ENCODE assay signal across 22 cellular contexts in the genomic region with DNA sequence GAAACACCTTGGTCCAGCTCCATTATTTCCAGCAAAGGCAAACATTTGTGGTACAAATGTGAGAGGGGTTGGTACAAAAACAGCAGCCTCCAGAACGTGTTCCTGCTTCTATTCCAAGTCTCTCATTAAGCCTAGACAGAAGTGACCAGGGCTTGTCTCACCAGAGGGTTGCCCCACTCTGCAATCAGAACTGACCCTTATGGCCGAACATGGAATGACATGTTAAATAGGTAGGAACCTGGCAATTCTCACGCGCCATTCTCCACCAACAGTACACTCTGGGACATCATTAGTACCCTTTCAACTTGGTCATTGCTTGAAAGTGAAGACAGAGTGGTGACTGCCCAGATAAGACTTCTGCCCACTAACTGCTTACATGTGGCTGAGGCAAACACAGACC.
DNase-seq lines count a peak whose midpoint lies in the region; ATAC-seq, FAIRE-seq and TF ChIP-seq lines count a peak whose summit lies in the region.
"Had no signal": no experiment of that assay in that cellular context is flagged by ENCODE, and none has a peak within 500 bp of the region (broad histone marks: within the 10 kb centered on the region; RNA-seq: fewer than 3 reads in every experiment).

No MANE protein-coding gene starts in this region.

- H2BK5ac ChIP-seq in H1 (ENCODE audit: low read depth, low read length) (no peak overlapping the region), mesendoderm (ENCODE audit: low read length) (no peak overlapping the region)

- peak; percentile 20 to 47; a peak in 3 of 4 replicates for TF ChIP-seq RAD21 in H1 (IDR thresholded peaks at IDR 0.05 in 1 of 2, conservative IDR thresholded peaks at IDR 0.05 in 1 of 2; ENCODE audit: low read depth in 2 of 2, low read length in 2 of 2)

- intact Hi-C loops in left lung (cut with DNase I): no loop called here

- H3K27ac ChIP-seq in H1 (ENCODE audit: low read depth, low read length) (no peak overlapping the region), mesendoderm (ENCODE audit: low read depth, low read length) (no peak overlapping the region), left lung (no peak overlapping the region)
- H3K27ac ChIP-seq: GM23248 had no signal

- H2AFZ ChIP-seq in H1 (ENCODE audit: low read length): no peak overlapping the region
- H2AFZ ChIP-seq: GM23248 had no signal

- H3K18ac ChIP-seq in H1 (ENCODE audit: extremely low read depth, low read length) (no peak overlapping the region), mesendoderm (ENCODE audit: low read length) (no peak overlapping the region)

- DNase-seq in BE2C (no peak), H7 (peak; percentile 10), H1 (ENCODE audit: low read depth in 1 of 2, low spot score in 2 of 2) (no peak), mesendoderm (peak; percentile 40), SW480 (ENCODE audit: low spot score) (no peak), left lung (no peak)
- DNase-seq: activated CD4-positive, CD25-positive, alpha-beta regulatory T cell treated with anti-CD3 and anti-CD28 coated beads, Interleukin-2, amount 50 U/mL, for 72 hours; activated CD8-positive, alpha-beta T cell treated with anti-CD3 and anti-CD28 coated beads for 36 hours; activated naive CD8-positive, alpha-beta T cell treated with anti-CD3 and anti-CD28 coated beads for 36 hours; GM23248; heart left ventricle; immature natural killer cell; NCI-H1092; NCI-H1930; NCI-H226; NCI-H774; T-cell had no signal

- H3K79me2 ChIP-seq in H1 (ENCODE audit: control insufficient read depth in 1 of 2, insufficient read depth in 2 of 2, low read length in 2 of 2) (no peaks in the 10 kb centered on the region), mesendoderm (ENCODE audit: control insufficient read depth, insufficient read depth, low read length) (no peaks in the 10 kb centered on the region)

- H3K56ac ChIP-seq in H1 (replicated peaks; ENCODE audit: insufficient read length, low read depth, low read length) (no peak overlapping the region), mesendoderm (ENCODE audit: low read length) (no peak overlapping the region)

- H3K4ac ChIP-seq in H1 (replicated peaks; ENCODE audit: insufficient read length, low read depth, low read length) (no peak overlapping the region), mesendoderm (ENCODE audit: low read depth, low read length) (no peak overlapping the region)

- H3K79me1 ChIP-seq in H1 (ENCODE audit: low read depth, low read length): no peaks in the 10 kb centered on the region
- no peaks in the 10 kb centered on the region for H3K79me1 ChIP-seq in mesendoderm (ENCODE audit: low read length)

- H3K36me3 ChIP-seq in BE2C: no peaks in the 10 kb centered on the region
- H3K36me3 ChIP-seq in H7 (replicated peaks; ENCODE audit: control insufficient read depth, insufficient read depth, low read length): no peaks in the 10 kb centered on the region
- H3K36me3 ChIP-seq in H1 (ENCODE audit: control insufficient read depth in 2 of 4, insufficient read depth in 4 of 4, low read length in 3 of 4): no peaks in the 10 kb centered on the region
- no peaks in the 10 kb centered on the region for H3K36me3 ChIP-seq in mesendoderm (ENCODE audit: control insufficient read depth, insufficient read depth, low read length)
- H3K36me3 ChIP-seq in left lung: no peaks in the 10 kb centered on the region
- H3K36me3 ChIP-seq: heart left ventricle had no signal

- TF ChIP-seq POLR2A in H1 (IDR thresholded peaks at IDR 0.05; ENCODE audit: control extremely low read depth in 1 of 2, low read depth in 2 of 2, low read length in 2 of 2): no peak

- H3K9me3 ChIP-seq in BE2C (no peaks in the 10 kb centered on the region), H1 (ENCODE audit: insufficient read depth in 2 of 2, low read depth in 1 of 2, low read length in 1 of 2) (no peaks in the 10 kb centered on the region), left lung (no peaks in the 10 kb centered on the region)
- H3K9me3 ChIP-seq: heart left ventricle had no signal

- POLR2A ChIA-PET in H1 (lab: Charles Lee; ENCODE audit: partially characterized antibody): no interaction called here

- CTCF ChIA-PET in H1 (lab: Charles Lee; ENCODE audit: partially characterized antibody): interaction anchor here (0.6 to 3.3 kb wide), 17 partner anchors 11 to 829 kb away, joined by 3 to 19 read pairs (median 4); no protein-coding TSS in a partner anchor

- no peak for TF ChIP-seq EP300 in H1 (IDR thresholded peaks at IDR 0.05; ENCODE audit: borderline replicate concordance in 1 of 2, low read depth in 2 of 2, low read length in 2 of 2)

- H3K4me3 ChIP-seq in BE2C (ENCODE audit: low read depth, low read length): no peak overlapping the region
- H3K4me3 ChIP-seq in H7 (ENCODE audit: insufficient read depth, low read depth, low read length): no peak overlapping the region
- no peak overlapping the region for H3K4me3 ChIP-seq in H1 (ENCODE audit: extremely low read depth in 1 of 4, insufficient read depth in 2 of 4, low read depth in 3 of 4, low read length in 4 of 4)
- no peak overlapping the region for H3K4me3 ChIP-seq in mesendoderm (ENCODE audit: low read length)
- no peak overlapping the region for H3K4me3 ChIP-seq in left lung
- H3K4me3 ChIP-seq: GM23248, heart left ventricle had no signal

- H3K4me1 ChIP-seq in BE2C (no peaks in the 10 kb centered on the region), H1 (replicated peaks in 1 of 4; ENCODE audit: control insufficient read depth in 3 of 4, insufficient read depth in 4 of 4, low read length in 3 of 4) (no peaks in the 10 kb centered on the region), mesendoderm (ENCODE audit: control insufficient read depth, low read depth, low read length) (no peaks in the 10 kb centered on the region), left lung (no peaks in the 10 kb centered on the region)
- H3K4me1 ChIP-seq: heart left ventricle had no signal

- no peak for FAIRE-seq in H1 (lab: Jason Lieb, UNC)
- FAIRE-seq: astrocyte, urothelium cell line had no signal

- H2BK15ac ChIP-seq in H1 (ENCODE audit: low read length) (no peak overlapping the region), mesendoderm (replicated peaks; ENCODE audit: low read depth) (no peak overlapping the region)

- H3K14ac ChIP-seq in H1 (ENCODE audit: insufficient read length): no peak overlapping the region

- no peak overlapping the region for H3K23ac ChIP-seq in H1 (ENCODE audit: insufficient read length)
- no peak overlapping the region for H3K23ac ChIP-seq in mesendoderm (ENCODE audit: low read length)

- H2AK5ac ChIP-seq in H1 (ENCODE audit: low read depth, low read length) (no peak overlapping the region), mesendoderm (ENCODE audit: low read length) (no peak overlapping the region)

- 0 out of 2 replicates have a peak, but pooled peaks have one; percentile 24 for TF ChIP-seq CTCF in BE2C (IDR thresholded peaks at IDR 0.05; ENCODE audit: low read depth, low read length)
- TF ChIP-seq CTCF in H1 (IDR thresholded peaks at IDR 0.05; ENCODE audit: control extremely low read depth in 1 of 3, insufficient read depth in 1 of 3, low read depth in 1 of 3, low read length in 3 of 3): peak; percentile 5 to 41 (median 29); a peak in 3 of 4 replicates
- TF ChIP-seq CTCF in left lung (IDR thresholded peaks at IDR 0.05): no peak

- no peak overlapping the region for H3K9ac ChIP-seq in H1 (replicated peaks in 1 of 4; ENCODE audit: extremely low read depth in 1 of 4, low read depth in 3 of 4, low read length in 3 of 4)
- H3K9ac ChIP-seq in mesendoderm (ENCODE audit: low read length): no peak overlapping the region
- H3K9ac ChIP-seq: GM23248 had no signal

- H3K27me3 ChIP-seq in BE2C: no peaks in the 10 kb centered on the region
- no peaks in the 10 kb centered on the region for H3K27me3 ChIP-seq in H7 (ENCODE audit: control insufficient read depth, insufficient read depth, low read length)
- H3K27me3 ChIP-seq in H1 (replicated peaks in 1 of 4; ENCODE audit: control insufficient read depth in 3 of 4, extremely low read depth in 1 of 4, insufficient read depth in 3 of 4, low read length in 3 of 4): no peaks in the 10 kb centered on the region
- no peaks in the 10 kb centered on the region for H3K27me3 ChIP-seq in mesendoderm (ENCODE audit: insufficient read depth, low read length, poor library complexity)
- no peaks in the 10 kb centered on the region for H3K27me3 ChIP-seq in left lung
- H3K27me3 ChIP-seq: heart left ventricle had no signal

- no peak overlapping the region for H2BK120ac ChIP-seq in H1 (replicated peaks; ENCODE audit: low read depth, low read length)
- H2BK120ac ChIP-seq in mesendoderm (ENCODE audit: low read depth, low read length): no peak overlapping the region

- peak overlapping the region; percentile 18 for H4K91ac ChIP-seq in H1 (replicated peaks; ENCODE audit: insufficient read length, low read length)

- H3K23me2 ChIP-seq in H1 (ENCODE audit: low read depth, low read length): no peaks in the 10 kb centered on the region

- no peak overlapping the region for H2BK20ac ChIP-seq in H1 (ENCODE audit: low read length)

- H4K8ac ChIP-seq in H1 (ENCODE audit: extremely low read depth, insufficient read depth, low read length): no peak overlapping the region
- no peak overlapping the region for H4K8ac ChIP-seq in mesendoderm (ENCODE audit: low read depth, low read length)

- no peak overlapping the region for H3K4me2 ChIP-seq in H1 (ENCODE audit: insufficient read depth in 1 of 2, low read depth in 2 of 2, low read length in 2 of 2)
- H3K4me2 ChIP-seq in mesendoderm (ENCODE audit: low read length): no peak overlapping the region

- no peak overlapping the region for H2BK12ac ChIP-seq in H1 (ENCODE audit: low read depth, low read length)

- H4K5ac ChIP-seq in H1 (ENCODE audit: insufficient read length, low read depth, low read length): no peak overlapping the region
- H4K5ac ChIP-seq in mesendoderm (ENCODE audit: low read length): no peak overlapping the region

- no peaks in the 10 kb centered on the region for H4K20me1 ChIP-seq in H1 (replicated peaks in 1 of 2; ENCODE audit: control insufficient read depth in 1 of 2, insufficient read depth in 2 of 2, low read length in 2 of 2)

- 75% methylated on average over 4 of the region's 4 CpGs; no CpG with 5 or more reads in 1 of the 2 experiments for WGBS in H1 (ENCODE audit: extremely low coverage in 1 of 2, insufficient coverage in 1 of 2, insufficient read length in 1 of 2, insufficient replicate concordance in 2 of 2, low coverage in 1 of 2, low lambda C conversion rate in 2 of 2, missing lambda C conversion rate in 1 of 2), 2 experiments
- WGBS in mesendoderm (ENCODE audit: extremely low coverage, insufficient coverage, low lambda C conversion rate): no CpG with 5 or more reads among the region's 4 CpGs

- ATAC-seq in GM18511 (IDR thresholded peaks at IDR 0.05; ENCODE audit: unreplicated experiment): no peak
- no peak for ATAC-seq in left lung
- ATAC-seq: activated CD8-positive, alpha-beta T cell treated with anti-CD3 and anti-CD28 coated beads for 36 hours; heart left ventricle; left lobe of liver; natural killer cell treated with Interleukin-12 subunit alpha and Interleukin-12 subunit beta and Interleukin-15 and Interleukin-18, amount 100 ng/mL, for 72 hours; T-cell had no signal

TF ChIP-seq in H1, 55 proteins besides CTCF, POLR2A, EP300 and RAD21 (continues in another document):
- TF ChIP-seq SAP30 (IDR thresholded peaks at IDR 0.05; ENCODE audit: insufficient read depth, insufficient replicate concordance, low read length) (no peak), SP1 (IDR thresholded peaks at IDR 0.05; ENCODE audit: low read depth, low read length) (no peak), CHD2 (IDR thresholded peaks at IDR 0.05; ENCODE audit: low read length) (no peak), RBBP5 (IDR thresholded peaks at IDR 0.05; ENCODE audit: borderline replicate concordance, low read depth, low read length) (no peak)

Comparison
In these comparisons a context has a peak if more than half of its experiments do, and no peak if none do; other contexts are left out.
1. DNase-seq: peak in H7 (single experiment) and mesendoderm (single experiment); none in BE2C (single experiment), H1 (0 of 2), SW480 (single experiment) and left lung (0 of 2).
2. CTCF ChIP-seq: peak in BE2C (single experiment) and H1 (3 of 3); none in left lung (0 of 2).